In the genomic region with DNA sequence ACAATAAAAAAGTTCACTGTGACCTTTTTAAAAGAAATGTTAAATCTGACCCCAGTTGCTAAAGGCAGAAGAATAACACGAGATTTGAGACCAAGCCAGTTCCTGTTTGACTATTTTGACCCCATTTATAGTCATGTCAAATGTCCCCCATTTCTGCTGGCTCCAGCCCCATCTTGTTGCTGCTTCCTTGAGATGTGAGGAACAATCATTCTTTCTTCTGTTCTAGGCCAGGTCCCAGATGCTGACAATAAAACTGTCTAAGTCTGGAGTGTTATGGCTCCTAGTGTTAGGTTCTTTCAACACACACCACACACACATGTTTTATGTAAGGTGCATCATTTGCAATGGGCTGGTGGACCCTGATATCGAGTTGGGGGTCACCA, we compare ENCODE assay signal across 17 cellular contexts.
DNase-seq lines count a peak whose midpoint lies in the region; ATAC-seq, FAIRE-seq and TF ChIP-seq lines count a peak whose summit lies in the region.
"Had no signal": no experiment of that assay in that cellular context is flagged by ENCODE, and none has a peak within 500 bp of the region (broad histone marks: within the 10 kb centered on the region; RNA-seq: fewer than 3 reads in every experiment).

No MANE protein-coding gene starts in this region.

- H3K4me1 ChIP-seq in KMS-11 (ENCODE audit: low read depth, poor library complexity, severe bottlenecking): peaks cover 52% of the 10 kb centered on the region
- H3K4me1 ChIP-seq in gastroesophageal sphincter: peaks cover 0 to 27% (median 0%) of the 10 kb centered on the region in 3 donors
- H3K4me1 ChIP-seq in upper lobe of right lung: peaks cover 13% of the 10 kb centered on the region

- TF ChIP-seq CTCF in KMS-11 (conservative IDR thresholded peaks at IDR 0.05; ENCODE audit: low read depth, low read length) (no peak), gastroesophageal sphincter (IDR thresholded peaks at IDR 0.05) (no peak), upper lobe of right lung (IDR thresholded peaks at IDR 0.05) (no peak)

- no peaks in the 10 kb centered on the region for H3K36me3 ChIP-seq in KMS-11 (ENCODE audit: insufficient read depth)
- no peaks in the 10 kb centered on the region for H3K36me3 ChIP-seq in gastroesophageal sphincter
- no peaks in the 10 kb centered on the region for H3K36me3 ChIP-seq in upper lobe of right lung
- H3K36me3 ChIP-seq in H7 (replicated peaks; ENCODE audit: control insufficient read depth, insufficient read depth, low read length): no peaks in the 10 kb centered on the region

- H3K27ac ChIP-seq in KMS-11 (no peak overlapping the region), gastroesophageal sphincter (peak overlapping the region in 3 of 4 donors; percentile 23 to 68 (median 56)), upper lobe of right lung (peak overlapping the region; percentile 40)

- intact Hi-C loops in sciatic nerve (cut with DNase I) (no loop called here), upper lobe of right lung (cut with DNase I) (no loop called here)

- no peaks in the 10 kb centered on the region for H3K79me2 ChIP-seq in KMS-11 (ENCODE audit: insufficient read depth, low read depth)

- H2AFZ ChIP-seq in KMS-11 (ENCODE audit: low read depth): no peak overlapping the region
- H2AFZ ChIP-seq: GM23338 had no signal

- no peak for TF ChIP-seq POLR2A in gastroesophageal sphincter (IDR thresholded peaks at IDR 0.05)
- TF ChIP-seq POLR2A in H54 (IDR thresholded peaks at IDR 0.05; ENCODE audit: low read depth, low read length): no peak

- no peak for TF ChIP-seq EP300 in gastroesophageal sphincter (IDR thresholded peaks at IDR 0.05)

- 67 to 70% methylated on average over 1 to 2 of the region's 2 CpGs for WGBS in gastroesophageal sphincter (ENCODE audit: low coverage in 1 of 2), 2 donors

- no peak overlapping the region for H3K9ac ChIP-seq in KMS-11

- no peak for ATAC-seq in gastroesophageal sphincter
- peak; percentile 71 for ATAC-seq in sciatic nerve
- no peak for ATAC-seq in upper lobe of right lung
- ATAC-seq: GM23338, PC-3 had no signal

- peak overlapping the region; percentile 68 for H3K4me2 ChIP-seq in KMS-11
- H3K4me2 ChIP-seq: GM23338 had no signal

- H3K4me3 ChIP-seq in KMS-11 (IDR thresholded peaks at IDR 0.05; ENCODE audit: insufficient read depth, low read depth, low read length): peak overlapping the region; percentile 1
- no peak overlapping the region for H3K4me3 ChIP-seq in gastroesophageal sphincter
- H3K4me3 ChIP-seq in upper lobe of right lung: no peak overlapping the region
- no peak overlapping the region for H3K4me3 ChIP-seq in H7 (ENCODE audit: insufficient read depth, low read depth, low read length)
- H3K4me3 ChIP-seq: GM23338 had no signal

- no peak for DNase-seq in sciatic nerve (ENCODE audit: low spot score)
- DNase-seq in upper lobe of right lung: no peak
- DNase-seq in H7: no peak
- no peak for DNase-seq in H54 (ENCODE audit: insufficient read length, low spot score)
- no peak for DNase-seq in RPMI8226
- no peak for DNase-seq in activated naive CD4-positive, alpha-beta T cell treated with anti-CD3 and anti-CD28 coated beads, Interleukin-2, amount 50 U/mL, for 16 hours
- DNase-seq: C1 segment of cervical spinal cord; CD8-positive, alpha-beta memory T cell; DMS79; NCI-H187; NCI-H2227 treated with DMSO at 0.1 percent for 48 hours; NCI-H524 treated with DMSO at 0.1 percent for 48 hours; PC-3 had no signal

- H4K20me1 ChIP-seq in KMS-11 (ENCODE audit: insufficient read depth): no peaks in the 10 kb centered on the region

- no peaks in the 10 kb centered on the region for H3K27me3 ChIP-seq in KMS-11 (ENCODE audit: insufficient read depth, low read depth)
- no peaks in the 10 kb centered on the region for H3K27me3 ChIP-seq in gastroesophageal sphincter
- H3K27me3 ChIP-seq in upper lobe of right lung: no peaks in the 10 kb centered on the region
- no peaks in the 10 kb centered on the region for H3K27me3 ChIP-seq in H7 (ENCODE audit: control insufficient read depth, insufficient read depth, low read length)

- no peak for FAIRE-seq in H54 (lab: Jason Lieb, UNC)
- FAIRE-seq: A204.1 had no signal

- no peaks in the 10 kb centered on the region for H3K9me3 ChIP-seq in gastroesophageal sphincter
- no peaks in the 10 kb centered on the region for H3K9me3 ChIP-seq in upper lobe of right lung
